In genomic region chr10:13087986-13088618, GRCh38 we compare ENCODE assay signal across 13 cellular contexts. TPM values are rescaled to one million over a fixed set of nuclear protein-coding genes. Genes with fewer than 3 reads are reported as not detected.
DNase-seq lines count a peak whose midpoint lies in the region; ATAC-seq, FAIRE-seq and TF ChIP-seq lines count a peak whose summit lies in the region.
"Had no signal": no experiment of that assay in that cellular context is flagged by ENCODE, and none has a peak within 500 bp of the region (broad histone marks: within the 10 kb centered on the region; RNA-seq: fewer than 3 reads in every experiment).

No MANE protein-coding gene starts in this region.

- H3K9ac ChIP-seq in K562 (ENCODE audit: insufficient read depth in 1 of 2, low read depth in 2 of 2, low read length in 2 of 2): no peak overlapping the region

- POLR2A ChIA-PET in K562 (lab: Yijun Ruan, JAX): interaction anchor here (0.6 kb wide), 1 partner anchor 105 kb away, joined by 3 read pairs; no protein-coding TSS in a partner anchor

- peak; percentile 55 for DNase-seq in AG08396 (ENCODE audit: low spot score)
- DNase-seq in HFFc6: peak; percentile 83
- DNase-seq in K562 (ENCODE audit: extremely low read depth in 1 of 4, low spot score in 3 of 4): no peak
- DNase-seq in left colon: no peak
- no peak for DNase-seq in GM19239 (ENCODE audit: insufficient read length, low spot score)
- no peak for DNase-seq in amygdala (lab: John Stamatoyannopoulos, UW)
- DNase-seq: activated CD4-positive, alpha-beta T cell treated with anti-CD3 and anti-CD28 coated beads, Interleukin-2, amount 50 U/mL, for 1 hour; foreskin melanocyte; KBM-7 had no signal

- peaks cover 8% of the 10 kb centered on the region for H3K36me3 Mint-ChIP-seq in HFFc6 (ENCODE audit: low read depth)

- peaks cover 26% of the 10 kb centered on the region for H3K9me3 Mint-ChIP-seq in HFFc6

- no peak for TF ChIP-seq POLR2A in K562 (conservative IDR thresholded peaks at IDR 0.05)

- CTCF ChIA-PET in K562 (lab: Yijun Ruan, JAX; ENCODE audit: low intra/inter-chr PET ratio): no interaction called here

- no peak for FAIRE-seq in K562 (lab: Jason Lieb, UNC)
- FAIRE-seq in GM19239 (lab: Jason Lieb, UNC): no peak
- FAIRE-seq: D721Med had no signal

- H3K27me3 ChIP-seq in K562 (ENCODE audit: control insufficient read depth in 2 of 2, insufficient read depth in 2 of 2, low read length in 2 of 2): peaks cover 10 to 13% of the 10 kb centered on the region in 2 experiments; a peak in 4 of 5 replicates

- in situ Hi-C loops in K562 (cut with MboI): loop anchor here (10.0 kb wide), 1 partner anchor 823 kb away; no protein-coding TSS in a partner anchor

- intact Hi-C loops in K562 (cut with micrococcal nuclease) (no loop called here), left colon (cut with DNase I, micrococcal nuclease) (no loop called here)

- H2AFZ ChIP-seq in K562 (ENCODE audit: low read depth, low read length): 0 out of 2 replicates have a peak overlapping the region, but pooled peaks have one; percentile 27

- H3K79me2 ChIP-seq in K562 (ENCODE audit: control insufficient read depth, insufficient read depth, low read length): no peaks in the 10 kb centered on the region

- H3K4me2 ChIP-seq in K562 (ENCODE audit: insufficient read depth, low read length): no peak overlapping the region

- no peak for TF ChIP-seq RAD21 in K562 (CRISPR knock-in tag; conservative IDR thresholded peaks at IDR 0.05 in 1 of 2, IDR thresholded peaks at IDR 0.05 in 1 of 2)

- no TSS peak for BruUV-seq in K562 (replicated peaks; lab: Mats Ljungman, UMichigan)

- peak overlapping the region; percentile 77 for H3K4me3 Mint-ChIP-seq in HFFc6

- H3K36me3 ChIP-seq in K562 (ENCODE audit: control insufficient read depth, insufficient read depth, low read length): no peaks in the 10 kb centered on the region

- WGBS in K562 (ENCODE audit: insufficient coverage, low coverage, missing lambda C conversion rate): 8% methylated on average over 7 of the region's 7 CpGs

- ATAC-seq in K562: no peak; the same call in 2 of the 3 replicates
- peak; percentile 87 for ATAC-seq in left colon
- ATAC-seq in HG02571 (IDR thresholded peaks at IDR 0.05; ENCODE audit: unreplicated experiment): no peak
- no peak for ATAC-seq in GM21367 (IDR thresholded peaks at IDR 0.05; ENCODE audit: unreplicated experiment)

- TF ChIP-seq EP300 in K562 (IDR thresholded peaks at IDR 0.05; ENCODE audit: low read length): no peak

- H3K4me1 Mint-ChIP-seq in HFFc6 (ENCODE audit: low read depth): peaks cover 38% of the 10 kb centered on the region

- no peaks in the 10 kb centered on the region for H4K20me1 ChIP-seq in K562 (replicated peaks; ENCODE audit: control insufficient read depth, insufficient read depth, low read length)

- H3K4me3 ChIP-seq in K562: no peak overlapping the region
- H3K4me3 ChIP-seq: lung had no signal

- H3K27ac Mint-ChIP-seq in HFFc6: peak overlapping the region; percentile 80

- H3K27me3 Mint-ChIP-seq in HFFc6 (ENCODE audit: insufficient read depth): peaks cover 2% of the 10 kb centered on the region

- H3K27ac ChIP-seq in K562 (ENCODE audit: extremely low read depth, low read depth, low read length): no peak overlapping the region

- H3K9me1 ChIP-seq in K562 (ENCODE audit: control insufficient read depth, insufficient read depth, low read length): no peaks in the 10 kb centered on the region

- TF ChIP-seq CTCF in HFFc6 (IDR thresholded peaks at IDR 0.05) (no peak), K562 (IDR thresholded peaks at IDR 0.05 in 2 of 3, conservative IDR thresholded peaks at IDR 0.05 in 1 of 3; ENCODE audit: insufficient read depth in 2 of 3, low read depth in 1 of 3, low read length in 3 of 3) (no peak)

- H3K4me1 ChIP-seq in K562 (replicated peaks in 1 of 2; ENCODE audit: control insufficient read depth in 2 of 2, insufficient read depth in 2 of 2, low read length in 2 of 2): peaks cover 4 to 13% of the 10 kb centered on the region in 2 experiments; a peak in 2 of 5 replicates

- no peaks in the 10 kb centered on the region for H3K9me3 ChIP-seq in K562 (replicated peaks; ENCODE audit: control insufficient read depth, insufficient read depth, low read depth, low read length)

TF ChIP-seq in K562, 482 proteins besides CTCF, POLR2A, EP300 and RAD21:
- TF ChIP-seq FOSL1 (tag; conservative IDR thresholded peaks at IDR 0.05): peak; percentile 17; the same call in 1 of the 2 replicates
- TF ChIP-seq SMAD1 (IDR thresholded peaks at IDR 0.05; ENCODE audit: low read depth, low read length, partially characterized antibody): no peak

RNA-seq across cellular contexts. Expression of gene OPTN, which starts 11.9 kb away (rescaled TPM):
- 10 to 100 TPM; 79.9 to 90.3 (median 83.0) TPM for total RNA-seq in HFFc6 (2021; fragmentation: NEBNext Ultra II Directional; extraction: Animal tissue kit (Norgen Biotek cat#: 25700))
- 3.1 and 10.3 TPM in 2 replicates for total RNA-seq in K562 (2011; cell fraction: chromatin; rRNA removed; ENCODE audit: low replicate concordance)
- 1.6 and 1.7 TPM in 2 replicates for total RNA-seq in K562 (2011; cell fraction: nucleolus; rRNA removed)
- 3.6 and 8.3 TPM in 2 replicates for total RNA-seq in K562 (2011; cell fraction: nucleoplasm; rRNA removed)
- total RNA-seq in K562 (2014; rRNA removed) (5.8 and 6.0 TPM in 2 replicates), K562 (2014; rRNA removed; fragmentation: Illumina TruSeq; extraction: Trizol) (4.7 and 4.8 TPM in 2 replicates), K562 (2015; rRNA removed; fragmentation: Illumina TruSeq; extraction: Trizol) (3.0 and 3.4 TPM in 2 replicates), K562 (2021) (5.3 and 6.8 TPM in 2 replicates), left colon (100 to 1,000 TPM in 1 of 2 donors, 10 to 100 TPM in 1; 93.2 to 122 TPM)
- polyA plus RNA-seq in K562 (2011; rRNA removed) (4.6 and 5.0 TPM in 2 replicates), K562 (2014; fragmentation: Illumina TruSeq; extraction: Trizol) (5.2 and 5.3 TPM in 2 replicates), K562 (2014; fragmentation: Nextera tagmentation; extraction: Ambion mirVana) (1 to 10 TPM; 2.2 to 2.4 TPM), K562 (2014; rRNA removed) (4.1 and 5.1 TPM in 2 replicates)
- polyA plus RNA-seq in K562 (2011; cell fraction: cytosol; rRNA removed): 0.79 and 1.8 TPM in 2 replicates
- 3.9 and 4.8 TPM in 2 replicates for polyA plus RNA-seq in K562 (2011; cell fraction: nucleus; rRNA removed)
- 13.6 and 29.9 TPM in 2 replicates for polyA plus RNA-seq in K562 (2012)
- polyA minus RNA-seq in K562 (2011; rRNA and poly(A)+ RNA removed): 5.0 and 5.8 TPM in 2 replicates
- polyA minus RNA-seq in K562 (2011; cell fraction: cytosol; rRNA and poly(A)+ RNA removed): 1.9 and 4.8 TPM in 2 replicates
- polyA minus RNA-seq in K562 (2011; cell fraction: nucleus; rRNA and poly(A)+ RNA removed): 1.3 and 2.6 TPM in 2 replicates

Comparison
In these comparisons a context has a peak if more than half of its experiments do, and no peak if none do; other contexts are left out.
1. DNase-seq: peak in AG08396 (single experiment) and HFFc6 (single experiment); none in K562 (0 of 4), left colon (0 of 2), GM19239 (single experiment) and amygdala (0 of 56).
2. RNA of gene OPTN, which starts 11.9 kb away (total RNA-seq): 93.2 to 122 TPM in left colon and 79.9 to 90.3 TPM in HFFc6; 1.6 to 10.3 TPM in K562; every median in the first group is over 4 times any median in the second.